In genomic region chr21:36069713-36070573, GRCh38 we compare ENCODE assay signal across 1 cellular context.
TF ChIP-seq lines count a peak whose summit lies in the region.

Gene CBR1 (plus strand): TSS chr21:36070024. CDS start chr21:36070116, 92 bp downstream.

TF ChIP-seq in Ishikawa, 13 proteins besides CTCF, POLR2A, EP300 and RAD21 (continued from another document):
- no peak for TF ChIP-seq REST (IDR thresholded peaks at IDR 0.05; ENCODE audit: low read depth)
- TF ChIP-seq NFIC (IDR thresholded peaks at IDR 0.05), result peak; percentile 71; the same call in 1 of the 2 replicates
- TF ChIP-seq USF1 (IDR thresholded peaks at IDR 0.05), result peak; percentile 96
- TF ChIP-seq CEBPB (IDR thresholded peaks at IDR 0.05), result no peak
- TF ChIP-seq MAX (IDR thresholded peaks at IDR 0.05), result peak; percentile 90
- TF ChIP-seq CREB1 (IDR thresholded peaks at IDR 0.05; ENCODE audit: low read depth), result no peak
TF ChIP-seq in Ishikawa: peak in this region for 6.
